ENCODE assay signal across 8 cellular contexts in the genomic region with DNA sequence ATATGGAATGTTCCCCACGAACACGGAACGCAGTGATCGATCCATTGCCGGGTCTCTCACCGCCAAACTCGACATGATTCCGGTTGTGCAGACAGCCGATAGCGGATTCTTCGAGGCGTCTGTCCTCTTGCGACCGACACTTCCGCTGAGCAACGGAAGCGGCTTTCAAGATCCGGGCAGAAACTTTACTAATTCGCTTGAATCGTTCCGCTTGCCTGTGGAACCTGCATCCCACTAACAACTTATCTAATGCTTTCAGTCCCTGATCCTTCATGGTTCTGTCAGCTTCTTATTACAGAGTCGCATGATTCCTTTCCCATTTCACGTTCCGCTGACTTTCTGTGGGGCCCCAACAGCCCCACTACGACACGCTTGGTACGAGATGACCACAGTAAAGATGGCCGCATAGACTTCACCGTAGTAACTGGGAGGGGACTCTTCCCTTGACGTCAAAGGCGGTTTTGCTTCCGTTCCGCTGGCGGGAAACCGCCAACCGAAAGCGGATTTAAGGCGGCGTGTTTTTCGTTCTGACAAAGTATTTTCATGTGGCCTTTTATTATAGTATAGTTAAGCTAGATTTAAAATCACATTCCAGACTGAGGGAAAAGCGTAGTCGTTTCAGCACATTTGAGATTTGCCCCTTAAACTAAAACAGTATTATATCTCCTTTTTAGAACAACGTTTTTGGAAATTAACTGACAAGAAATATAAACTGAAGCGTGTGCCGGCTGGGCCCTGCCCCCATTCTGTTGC. TPM values are rescaled to one million over a fixed set of nuclear protein-coding genes. Genes with fewer than 3 reads are reported as not detected.
A peak's percentile ranks its signal among the peaks of the same experiment; 100 is the strongest.
DNase-seq lines count a peak whose midpoint lies in the region; ATAC-seq and TF ChIP-seq lines count a peak whose summit lies in the region.

Gene CSTF2T, minus strand, starts transcription at position 121 of the 753 bp plus-strand sequence. Its CDS starts 46 bp downstream, at position 75.

- H3K4me3 Mint-ChIP-seq in activated T-cell treated with anti-CD3 and anti-CD28 coated beads, Interleukin-2, amount 50 U/mL, for 4 hours: peak within 1 kb of the TSS; percentile 100

- in situ Hi-C loops in KBM-7 (cut with MboI; ENCODE audit: low pct_unique_long_range_greater_than_20kb, low sequenced_read_pairs) (no loop called here), Panc1 (cut with HindIII; ENCODE audit: low pct_unique_long_range_greater_than_20kb, low sequenced_read_pairs) (no loop called here)

- H3K9me3 Mint-ChIP-seq in activated T-cell treated with anti-CD3 and anti-CD28 coated beads, Interleukin-2, amount 50 U/mL, for 4 hours: no peaks in the 10 kb centered on the region

- H3K36me3 ChIP-seq in Panc1 (ENCODE audit: control insufficient read depth, insufficient read depth, low read length): peaks cover 4% of the 10 kb centered on the region; the same call in 1 of the 2 replicates
- no peaks in the 10 kb centered on the region for H3K36me3 ChIP-seq in muscle layer of colon (ENCODE audit: insufficient read depth, low read length)

- BruUV-seq in Panc1 (replicated peaks; lab: Mats Ljungman, UMichigan): TSS peak; percentile 95

- peaks cover 31% of the 10 kb centered on the region for H3K36me3 Mint-ChIP-seq in activated T-cell treated with anti-CD3 and anti-CD28 coated beads, Interleukin-2, amount 50 U/mL, for 4 hours (ENCODE audit: insufficient read depth)

- no peaks in the 10 kb centered on the region for H3K9me3 ChIP-seq in Panc1 (ENCODE audit: control insufficient read depth, insufficient read depth, low read depth, low read length)
- no peaks in the 10 kb centered on the region for H3K9me3 ChIP-seq in muscle layer of colon (ENCODE audit: low read length)

- peaks cover 48% of the 10 kb centered on the region for H3K4me1 Mint-ChIP-seq in activated T-cell treated with anti-CD3 and anti-CD28 coated beads, Interleukin-2, amount 50 U/mL, for 4 hours (ENCODE audit: low read depth)

- H3K4me1 ChIP-seq in Panc1 (ENCODE audit: control insufficient read depth, insufficient read depth, low read length) (peaks cover 17% of the 10 kb centered on the region), muscle layer of colon (ENCODE audit: insufficient read depth, low read length) (peaks cover 32% of the 10 kb centered on the region)

- H3K4me3 ChIP-seq in Panc1 (ENCODE audit: low read depth in 2 of 2, low read length in 2 of 2) (peak within 1 kb of the TSS; percentile 98 to 99), muscle layer of colon (ENCODE audit: low read depth in 1 of 2, low read length in 2 of 2) (peak within 1 kb of the TSS; percentile 49 to 94)

- POLR2A ChIA-PET in Panc1 (lab: Charles Lee): interaction anchor here (0.5 kb wide), 1 partner anchor 493 kb away, joined by 4 read pairs; no protein-coding TSS in a partner anchor

- peak within 1 kb of the TSS; percentile 75 for H3K9ac ChIP-seq in muscle layer of colon (ENCODE audit: low read length)

- CTCF ChIA-PET in Panc1 (lab: Charles Lee): no interaction called here

- intact Hi-C loops in Panc1 (cut with micrococcal nuclease; ENCODE audit: unreplicated experiment): no loop called here

- H3K27me3 Mint-ChIP-seq in activated T-cell treated with anti-CD3 and anti-CD28 coated beads, Interleukin-2, amount 50 U/mL, for 4 hours (ENCODE audit: low read depth): no peaks in the 10 kb centered on the region

- no peak for TF ChIP-seq CTCF in Panc1 (IDR thresholded peaks at IDR 0.05)

- DNase-seq in DMS153 treated with DMSO at 0.1 percent for 48 hours (lab: John Stamatoyannopoulos, UW; ENCODE audit: unreplicated experiment) (peak; percentile 84), KBM-7 (peak; percentile 89), Panc1 (ENCODE audit: low read depth, low spot score) (peak; percentile 80)
- DNase-seq in activated T-cell treated with anti-CD3 and anti-CD28 coated beads, Interleukin-2, amount 50 U/mL, for 4 hours: peak; percentile 88
- DNase-seq in stimulated activated CD8-positive, alpha-beta memory T cell treated with anti-CD3 and anti-CD28 coated beads, Interleukin-7, amount 100 ng/mL, for 24 hours (ENCODE audit: low read depth): peak; percentile 79

- peak within 1 kb of the TSS; percentile 100 for H3K27ac ChIP-seq in Panc1 (ENCODE audit: low read length)
- peak within 1 kb of the TSS; percentile 94 for H3K27ac ChIP-seq in muscle layer of colon (ENCODE audit: low read depth, low read length)

- ATAC-seq in GM21717 (IDR thresholded peaks at IDR 0.05; ENCODE audit: unreplicated experiment) (peak; percentile 94), Panc1 (peak; percentile 98), esophagus mucosa (peak; percentile 96)
- peak; percentile 88 to 90 for ATAC-seq in activated T-cell treated with anti-CD3 and anti-CD28 coated beads, Interleukin-2, amount 50 U/mL, for 4 hours

- H3K27me3 ChIP-seq in Panc1 (ENCODE audit: control insufficient read depth, insufficient read depth, low read length): no peaks in the 10 kb centered on the region
- no peaks in the 10 kb centered on the region for H3K27me3 ChIP-seq in muscle layer of colon (ENCODE audit: control insufficient read depth in 1 of 2, insufficient read depth in 2 of 2, low read length in 2 of 2)

RNA-seq across cellular contexts. Expression of gene CSTF2T, which starts in this region (rescaled TPM):
- total RNA-seq in Panc1 (2021; ENCODE audit: unreplicated experiment) (20.8 TPM), esophagus mucosa (10.3 TPM)
- 14.9 TPM for polyA plus RNA-seq in Panc1 (2012; ENCODE audit: insufficient read length)
- total RNA-seq in activated T-cell treated with anti-CD3 and anti-CD28 coated beads, Interleukin-2, amount 50 U/mL, for 4 hours: 10 to 100 TPM; 31.2 to 34.3 (median 32.4) TPM

Comparison
In these comparisons a context has a peak if more than half of its experiments do, and no peak if none do; other contexts are left out.
1. Peak in every context shown above with its lines: DNase-seq, ATAC-seq, H3K4me3 ChIP-seq and H3K27ac ChIP-seq.